1 cellular context compared by ENCODE assay signal in the genomic region with DNA sequence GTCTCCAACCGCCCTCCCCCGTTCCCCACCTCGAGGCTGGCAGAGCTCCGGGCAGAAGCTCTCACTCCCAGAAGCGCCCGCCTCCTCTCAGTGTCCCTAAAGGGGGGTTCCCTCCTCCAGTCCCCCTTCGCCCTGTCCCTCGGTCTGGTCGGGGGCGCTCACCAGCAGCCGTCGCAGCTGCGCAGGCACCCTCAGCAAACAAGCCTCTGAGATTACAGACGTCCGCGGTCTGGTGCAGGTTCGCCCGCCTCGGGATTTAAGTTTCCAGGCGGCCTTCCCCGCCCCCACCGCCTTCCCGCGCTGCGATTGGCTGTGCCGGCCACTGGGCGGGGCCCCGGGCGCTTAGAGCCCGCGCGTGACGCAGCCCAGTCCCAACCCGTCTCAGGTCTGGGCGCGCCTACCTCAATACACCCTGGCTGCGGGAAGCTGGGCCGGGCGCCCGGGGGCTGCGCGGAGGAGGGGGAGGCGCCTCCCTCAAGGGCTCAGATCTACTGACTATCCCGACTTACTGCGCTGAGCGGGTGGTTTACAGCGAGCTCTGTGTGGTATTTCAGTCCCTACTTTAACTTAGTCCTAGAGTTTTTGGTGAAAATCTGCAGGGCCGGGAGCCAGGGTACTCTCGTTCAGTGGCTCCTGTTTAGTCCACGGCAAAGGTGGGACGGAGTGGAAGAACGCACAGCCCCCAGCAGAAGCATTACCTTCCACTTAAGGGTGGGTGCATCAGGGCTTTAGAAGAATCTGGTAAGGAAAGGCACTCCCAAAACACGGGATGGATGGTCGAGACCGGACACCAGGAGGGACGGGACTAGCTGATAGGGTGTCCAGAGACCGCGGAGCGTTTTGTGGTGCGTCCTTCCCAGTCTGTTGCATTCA.
TF ChIP-seq lines count a peak whose summit lies in the region.

Gene CTSV (minus strand): TSS at position 234 of the 873 bp plus-strand sequence. CDS start 1,099 bp downstream, outside the sequence.

TF ChIP-seq in HEK293, 187 proteins besides CTCF, POLR2A, EP300 and RAD21 (continued from another document):
- TF ChIP-seq, protein P1, sequence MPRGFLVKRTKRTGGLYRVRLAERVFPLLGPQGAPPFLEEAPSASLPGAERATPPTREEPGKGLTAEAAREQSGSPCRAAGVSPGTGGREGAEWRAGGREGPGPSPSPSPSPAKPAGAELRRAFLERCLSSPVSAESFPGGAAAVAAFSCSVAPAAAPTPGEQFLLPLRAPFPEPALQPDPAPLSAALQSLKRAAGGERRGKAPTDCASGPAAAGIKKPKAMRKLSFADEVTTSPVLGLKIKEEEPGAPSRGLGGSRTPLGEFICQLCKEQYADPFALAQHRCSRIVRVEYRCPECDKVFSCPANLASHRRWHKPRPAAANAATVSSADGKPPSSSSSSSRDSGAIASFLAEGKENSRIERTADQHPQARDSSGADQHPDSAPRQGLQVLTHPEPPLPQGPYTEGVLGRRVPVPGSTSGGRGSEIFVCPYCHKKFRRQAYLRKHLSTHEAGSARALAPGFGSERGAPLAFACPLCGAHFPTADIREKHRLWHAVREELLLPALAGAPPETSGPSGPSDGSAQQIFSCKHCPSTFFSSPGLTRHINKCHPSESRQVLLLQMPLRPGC (tag by site-specific recombination; IDR thresholded peaks at IDR 0.05): no peak
- TF ChIP-seq ZNF658 (tag by site-specific recombination; IDR thresholded peaks at IDR 0.05) (no peak), TRIM28 (IDR thresholded peaks at IDR 0.05; ENCODE audit: borderline replicate concordance, low read length) (no peak), ZNF2 (tag by site-specific recombination; IDR thresholded peaks at IDR 0.05) (0 out of 2 replicates have a peak, but pooled peaks have one; percentile 17), ZNF341 (tag by site-specific recombination; IDR thresholded peaks at IDR 0.05; ENCODE audit: low read depth) (no peak), ZFHX2 (tag by site-specific recombination; conservative IDR thresholded peaks at IDR 0.05) (peak; percentile 53), ZNF37A (tag by site-specific recombination; IDR thresholded peaks at IDR 0.05) (no peak), SCRT1 (tag by site-specific recombination; IDR thresholded peaks at IDR 0.05; ENCODE audit: borderline replicate concordance) (no peak), ZNF660 (tag by site-specific recombination; IDR thresholded peaks at IDR 0.05) (no peak), GFI1B (tag by site-specific recombination; IDR thresholded peaks at IDR 0.05) (no peak), ZXDB (tag by site-specific recombination; IDR thresholded peaks at IDR 0.05) (0 out of 2 replicates have a peak, but pooled peaks have one; percentile 28), SP7 (tag by site-specific recombination; IDR thresholded peaks at IDR 0.05) (peak; percentile 60), KLF8 (tag by site-specific recombination; IDR thresholded peaks at IDR 0.05) (0 out of 2 replicates have a peak, but pooled peaks have one; percentile 51), GLIS1 (tag by site-specific recombination; IDR thresholded peaks at IDR 0.05) (no peak), ZBTB17 (tag by site-specific recombination; IDR thresholded peaks at IDR 0.05) (peak; percentile 61), ZNF792 (tag by site-specific recombination; IDR thresholded peaks at IDR 0.05) (no peak), ZNF18 (tag by site-specific recombination; IDR thresholded peaks at IDR 0.05) (no peak), ZNF223 (tag by site-specific recombination; IDR thresholded peaks at IDR 0.05) (peak; percentile 46), GLI4 (tag by site-specific recombination; IDR thresholded peaks at IDR 0.05) (no peak), ZNF561 (tag by site-specific recombination; IDR thresholded peaks at IDR 0.05; ENCODE audit: borderline replicate concordance) (no peak), ZNF530 (tag by site-specific recombination; IDR thresholded peaks at IDR 0.05; ENCODE audit: low read depth) (no peak), ZNF433 (tag by site-specific recombination; IDR thresholded peaks at IDR 0.05; ENCODE audit: low read depth) (no peak)
- TF ChIP-seq, protein P2, sequence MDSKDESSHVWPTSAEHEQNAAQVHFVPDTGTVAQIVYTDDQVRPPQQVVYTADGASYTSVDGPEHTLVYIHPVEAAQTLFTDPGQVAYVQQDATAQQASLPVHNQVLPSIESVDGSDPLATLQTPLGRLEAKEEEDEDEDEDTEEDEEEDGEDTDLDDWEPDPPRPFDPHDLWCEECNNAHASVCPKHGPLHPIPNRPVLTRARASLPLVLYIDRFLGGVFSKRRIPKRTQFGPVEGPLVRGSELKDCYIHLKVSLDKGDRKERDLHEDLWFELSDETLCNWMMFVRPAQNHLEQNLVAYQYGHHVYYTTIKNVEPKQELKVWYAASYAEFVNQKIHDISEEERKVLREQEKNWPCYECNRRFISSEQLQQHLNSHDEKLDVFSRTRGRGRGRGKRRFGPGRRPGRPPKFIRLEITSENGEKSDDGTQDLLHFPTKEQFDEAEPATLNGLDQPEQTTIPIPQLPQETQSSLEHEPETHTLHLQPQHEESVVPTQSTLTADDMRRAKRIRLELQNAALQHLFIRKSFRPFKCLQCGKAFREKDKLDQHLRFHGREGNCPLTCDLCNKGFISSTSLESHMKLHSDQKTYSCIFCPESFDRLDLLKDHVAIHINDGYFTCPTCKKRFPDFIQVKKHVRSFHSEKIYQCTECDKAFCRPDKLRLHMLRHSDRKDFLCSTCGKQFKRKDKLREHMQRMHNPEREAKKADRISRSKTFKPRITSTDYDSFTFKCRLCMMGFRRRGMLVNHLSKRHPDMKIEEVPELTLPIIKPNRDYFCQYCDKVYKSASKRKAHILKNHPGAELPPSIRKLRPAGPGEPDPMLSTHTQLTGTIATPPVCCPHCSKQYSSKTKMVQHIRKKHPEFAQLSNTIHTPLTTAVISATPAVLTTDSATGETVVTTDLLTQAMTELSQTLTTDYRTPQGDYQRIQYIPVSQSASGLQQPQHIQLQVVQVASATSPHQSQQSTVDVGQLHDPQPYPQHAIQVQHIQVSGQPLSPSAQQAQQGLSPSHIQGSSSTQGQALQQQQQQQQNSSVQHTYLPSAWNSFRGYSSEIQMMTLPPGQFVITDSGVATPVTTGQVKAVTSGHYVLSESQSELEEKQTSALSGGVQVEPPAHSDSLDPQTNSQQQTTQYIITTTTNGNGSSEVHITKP (tag by site-specific recombination; IDR thresholded peaks at IDR 0.05): peak; percentile 67
